Comparison of ENCODE assay signal across 16 cellular contexts in the genomic region with DNA sequence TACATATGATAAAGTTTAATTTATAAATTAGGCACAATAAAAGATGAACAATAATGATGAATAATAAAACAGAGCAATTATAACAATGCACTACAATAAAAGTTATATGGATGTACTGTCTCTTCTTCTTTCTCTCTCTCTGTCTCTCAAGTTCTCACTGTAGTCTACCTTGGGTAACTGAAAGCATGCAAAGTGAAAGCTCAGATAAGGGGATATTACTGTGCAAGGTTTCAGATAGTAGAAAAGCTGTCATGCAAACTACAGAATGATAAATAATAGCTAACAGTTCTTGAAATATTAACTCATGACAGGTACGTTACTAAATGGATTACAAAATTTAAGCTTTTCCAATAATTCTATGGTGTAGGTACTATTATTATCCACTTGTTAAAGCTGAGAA.
DNase-seq lines count a peak whose midpoint lies in the region; ATAC-seq, FAIRE-seq and TF ChIP-seq lines count a peak whose summit lies in the region.
"Had no signal": no experiment of that assay in that cellular context is flagged by ENCODE, and none has a peak within 500 bp of the region (broad histone marks: within the 10 kb centered on the region; RNA-seq: fewer than 3 reads in every experiment).

No MANE protein-coding gene starts in this region.

- in situ Hi-C loops in GM12878 (cut with MboI) = no loop called here

- no peak overlapping the region for H3K27ac Mint-ChIP-seq in activated CD4-positive, alpha-beta memory T cell treated with anti-CD3 and anti-CD28 coated beads, Interleukin-2, amount 10 ng/mL, durations not matched to agents 7 days and 5 days
- no peak overlapping the region for H3K27ac Mint-ChIP-seq in natural killer cell
- H3K27ac Mint-ChIP-seq: activated T-cell treated with anti-CD3 and anti-CD28 coated beads, Interleukin-2, amount 50 U/mL, for 72 hours; B cell; progenitor cell of endocrine pancreas had no signal

- no peaks in the 10 kb centered on the region for H3K79me2 ChIP-seq in GM12878 (ENCODE audit: control insufficient read depth, insufficient read depth, low read length)

- no peaks in the 10 kb centered on the region for H3K27me3 ChIP-seq in GM12878 (replicated peaks in 1 of 2; ENCODE audit: control insufficient read depth in 2 of 2, insufficient read depth in 2 of 2, low read length in 1 of 2)

- H3K36me3 ChIP-seq in GM12878 (ENCODE audit: control insufficient read depth in 2 of 2, insufficient read depth in 2 of 2, low read length in 1 of 2) = no peaks in the 10 kb centered on the region
- H3K36me3 ChIP-seq: left ventricle myocardium inferior had no signal

- POLR2A ChIA-PET in GM12878 (lab: Charles Lee) = interaction anchor here (0.5 to 0.6 kb wide), 3 partner anchors 16 to 260 kb away, joined by 3 to 4 read pairs (median 3); no protein-coding TSS in a partner anchor
- POLR2A ChIA-PET in activated CD4-positive, alpha-beta memory T cell treated with anti-CD3 and anti-CD28 coated beads, Interleukin-2, amount 10 ng/mL, durations not matched to agents 7 days and 5 days (lab: Charles Lee) = no interaction called here

- SMC1A ChIA-PET in GM12878 (lab: Charles Lee; ENCODE audit: uncharacterized antibody, unreplicated experiment) = interaction anchor here (0.6 to 1.0 kb wide), 4 partner anchors 9 to 245 kb away, joined by 3 to 5 read pairs (median 3); no protein-coding TSS in a partner anchor

- no peak overlapping the region for H3K9ac ChIP-seq in GM12878 (ENCODE audit: control insufficient read depth, insufficient read depth, low read length)

- DNase-seq in GM12878 (ENCODE audit: low read depth, low spot score) (no peak), NCI-H1092 (lab: John Stamatoyannopoulos, UW) (no peak), natural killer cell (no peak)
- DNase-seq in activated CD4-positive, alpha-beta memory T cell treated with anti-CD3 and anti-CD28 coated beads, Interleukin-2, amount 10 ng/mL, durations not matched to agents 7 days and 5 days = no peak
- DNase-seq: activated CD4-positive, alpha-beta T cell treated with anti-CD3 and anti-CD28 coated beads, Interleukin-2, amount 50 U/mL, for 1 hour; activated T-cell treated with anti-CD3 and anti-CD28 coated beads, Interleukin-2, amount 50 U/mL, for 72 hours; central memory CD4-positive, alpha-beta T cell; left ventricle myocardium inferior; NCI-H1694 treated with DMSO at 0.1 percent for 48 hours; stimulated activated naive CD8-positive, alpha-beta T cell treated with anti-CD3 and anti-CD28 coated beads, Interleukin-15, amount 100 ng/mL, for 72 hours had no signal

- ATAC-seq in GM19025 (IDR thresholded peaks at IDR 0.05; ENCODE audit: low read depth, unreplicated experiment) (peak; percentile 98), GM21737 (IDR thresholded peaks at IDR 0.05; ENCODE audit: unreplicated experiment) (peak; percentile 83), HG03064 (IDR thresholded peaks at IDR 0.05; ENCODE audit: low read depth, unreplicated experiment) (peak; percentile 82), GM12878 (peak; percentile 60), natural killer cell (no peak)
- ATAC-seq: activated T-cell treated with anti-CD3 and anti-CD28 coated beads, Interleukin-2, amount 50 U/mL, for 72 hours; SK-N-SH treated with all-trans-retinoic acid at 6 μM for 48 hours; stimulated activated naive CD8-positive, alpha-beta T cell treated with anti-CD3 and anti-CD28 coated beads, Interleukin-15, amount 100 ng/mL, for 72 hours had no signal

- no peak overlapping the region for H3K4me2 ChIP-seq in GM12878 (ENCODE audit: control insufficient read depth, insufficient read depth)

- CTCF ChIA-PET in GM12878 (lab: Yijun Ruan, JAX) = interaction anchor here (0.5 to 1.5 kb wide), 4 partner anchors 11 to 317 kb away, joined by 3 to 5 read pairs (median 4); no protein-coding TSS in a partner anchor
- CTCF ChIA-PET in activated CD4-positive, alpha-beta memory T cell treated with anti-CD3 and anti-CD28 coated beads, Interleukin-2, amount 10 ng/mL, durations not matched to agents 7 days and 5 days (lab: Charles Lee) = no interaction called here

- H3K27ac ChIP-seq in GM12878 (ENCODE audit: control insufficient read depth, insufficient read depth) = no peak overlapping the region
- H3K27ac ChIP-seq: left ventricle myocardium inferior had no signal

- H3K4me1 ChIP-seq in GM12878 (ENCODE audit: control insufficient read depth, insufficient read depth, low read length) = no peaks in the 10 kb centered on the region
- H3K4me1 ChIP-seq: left ventricle myocardium inferior had no signal

- 0% methylated on average over 1 of the region's 1 CpG for WGBS in GM12878 (ENCODE audit: insufficient coverage, insufficient replicate concordance, low lambda C conversion rate, missing lambda C conversion rate)

- RAD21 ChIA-PET in GM12878 (lab: Charles Lee; ENCODE audit: unreplicated experiment) = interaction anchor here (2.3 kb wide), 1 partner anchor 17 kb away, joined by 8 read pairs; no protein-coding TSS in a partner anchor

- no peak for TF ChIP-seq CTCF in GM12878 (IDR thresholded peaks at IDR 0.05 in 2 of 3, conservative IDR thresholded peaks at IDR 0.05 in 1 of 3; ENCODE audit: control insufficient read depth in 2 of 3, extremely low read depth in 1 of 3, insufficient read depth in 1 of 3, low read depth in 3 of 3, low read length in 3 of 3)
- TF ChIP-seq CTCF in natural killer cell (IDR thresholded peaks at IDR 0.05) = no peak

- TF ChIP-seq EP300 in GM12878 (IDR thresholded peaks at IDR 0.05; ENCODE audit: borderline replicate concordance in 1 of 2, control insufficient read depth in 1 of 2, low read depth in 2 of 2, low read length in 2 of 2) = no peak

- H3K4me1 Mint-ChIP-seq in activated CD4-positive, alpha-beta memory T cell treated with anti-CD3 and anti-CD28 coated beads, Interleukin-2, amount 10 ng/mL, durations not matched to agents 7 days and 5 days = peaks cover 4% of the 10 kb centered on the region
- no peaks in the 10 kb centered on the region for H3K4me1 Mint-ChIP-seq in natural killer cell
- H3K4me1 Mint-ChIP-seq: B cell had no signal

- no peak for TF ChIP-seq POLR2A in GM12878 (IDR thresholded peaks at IDR 0.05; ENCODE audit: low read depth, low read length)

- no peak overlapping the region for H3K4me3 Mint-ChIP-seq in activated CD4-positive, alpha-beta memory T cell treated with anti-CD3 and anti-CD28 coated beads, Interleukin-2, amount 10 ng/mL, durations not matched to agents 7 days and 5 days
- no peak overlapping the region for H3K4me3 Mint-ChIP-seq in natural killer cell
- H3K4me3 Mint-ChIP-seq: activated T-cell treated with anti-CD3 and anti-CD28 coated beads, Interleukin-2, amount 50 U/mL, for 72 hours; B cell; stimulated activated naive CD8-positive, alpha-beta T cell treated with anti-CD3 and anti-CD28 coated beads, Interleukin-15, amount 100 ng/mL, for 72 hours had no signal

- H3K9me3 ChIP-seq in GM12878 (replicated peaks; ENCODE audit: control insufficient read depth, insufficient read depth, low read length) = no peaks in the 10 kb centered on the region; the same call in 1 of the 3 replicates

- H2AFZ ChIP-seq in GM12878 (ENCODE audit: control insufficient read depth, low read depth, low read length) = no peak overlapping the region

- TF ChIP-seq RAD21 in GM12878 (IDR thresholded peaks at IDR 0.05; ENCODE audit: insufficient read depth, low read depth, low read length) = no peak

- no TSS peak for BruUV-seq in GM12878 (replicated peaks; lab: Mats Ljungman, UMichigan)

- no peaks in the 10 kb centered on the region for H4K20me1 ChIP-seq in GM12878 (ENCODE audit: control insufficient read depth, insufficient read depth)

- FAIRE-seq in GM12878 (lab: Jason Lieb, UNC) = no peak

- intact Hi-C loops in GM12878 (cut with micrococcal nuclease; ENCODE audit: unreplicated experiment) (no loop called here), natural killer cell (cut with micrococcal nuclease) (no loop called here)

- peaks cover 23% of the 10 kb centered on the region for H3K9me3 Mint-ChIP-seq in activated CD4-positive, alpha-beta memory T cell treated with anti-CD3 and anti-CD28 coated beads, Interleukin-2, amount 10 ng/mL, durations not matched to agents 7 days and 5 days
- peaks cover 0 to 4% of the 10 kb centered on the region in 2 donors for H3K9me3 Mint-ChIP-seq in natural killer cell
- H3K9me3 Mint-ChIP-seq: activated T-cell treated with anti-CD3 and anti-CD28 coated beads, Interleukin-2, amount 50 U/mL, for 72 hours had no signal

- no peaks in the 10 kb centered on the region for H3K27me3 Mint-ChIP-seq in activated CD4-positive, alpha-beta memory T cell treated with anti-CD3 and anti-CD28 coated beads, Interleukin-2, amount 10 ng/mL, durations not matched to agents 7 days and 5 days
- peaks cover 0 to 3% of the 10 kb centered on the region in 2 donors for H3K27me3 Mint-ChIP-seq in natural killer cell (ENCODE audit: low read depth in 2 of 2)
- H3K27me3 Mint-ChIP-seq: B cell; progenitor cell of endocrine pancreas; stimulated activated naive CD8-positive, alpha-beta T cell treated with anti-CD3 and anti-CD28 coated beads, Interleukin-15, amount 100 ng/mL, for 72 hours had no signal

- H3K4me3 ChIP-seq in GM12878 = no peak overlapping the region
- H3K4me3 ChIP-seq: left ventricle myocardium inferior had no signal

- peaks cover 19% of the 10 kb centered on the region for H3K36me3 Mint-ChIP-seq in activated CD4-positive, alpha-beta memory T cell treated with anti-CD3 and anti-CD28 coated beads, Interleukin-2, amount 10 ng/mL, durations not matched to agents 7 days and 5 days (ENCODE audit: low read depth)
- peaks cover 9% of the 10 kb centered on the region for H3K36me3 Mint-ChIP-seq in natural killer cell

TF ChIP-seq in GM12878, 131 proteins besides CTCF, POLR2A, EP300 and RAD21:
- TF ChIP-seq SREBF1 (IDR thresholded peaks at IDR 0.05; ENCODE audit: low read length) = no peak
- TF ChIP-seq, protein P1, sequence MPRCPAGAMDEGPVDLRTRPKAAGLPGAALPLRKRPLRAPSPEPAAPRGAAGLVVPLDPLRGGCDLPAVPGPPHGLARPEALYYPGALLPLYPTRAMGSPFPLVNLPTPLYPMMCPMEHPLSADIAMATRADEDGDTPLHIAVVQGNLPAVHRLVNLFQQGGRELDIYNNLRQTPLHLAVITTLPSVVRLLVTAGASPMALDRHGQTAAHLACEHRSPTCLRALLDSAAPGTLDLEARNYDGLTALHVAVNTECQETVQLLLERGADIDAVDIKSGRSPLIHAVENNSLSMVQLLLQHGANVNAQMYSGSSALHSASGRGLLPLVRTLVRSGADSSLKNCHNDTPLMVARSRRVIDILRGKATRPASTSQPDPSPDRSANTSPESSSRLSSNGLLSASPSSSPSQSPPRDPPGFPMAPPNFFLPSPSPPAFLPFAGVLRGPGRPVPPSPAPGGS (IDR thresholded peaks at IDR 0.05; ENCODE audit: borderline replicate concordance, insufficient read depth, low read depth, low read length, poor library complexity, severe bottlenecking) = no peak

Comparison
In these comparisons a context has a peak if more than half of its experiments do, and no peak if none do; other contexts are left out.
1. ATAC-seq: peak in GM19025 (single experiment), GM21737 (single experiment), HG03064 (single experiment) and GM12878 (single experiment); none in natural killer cell (0 of 3).